7 cellular contexts compared by ENCODE assay signal in the genomic region with DNA sequence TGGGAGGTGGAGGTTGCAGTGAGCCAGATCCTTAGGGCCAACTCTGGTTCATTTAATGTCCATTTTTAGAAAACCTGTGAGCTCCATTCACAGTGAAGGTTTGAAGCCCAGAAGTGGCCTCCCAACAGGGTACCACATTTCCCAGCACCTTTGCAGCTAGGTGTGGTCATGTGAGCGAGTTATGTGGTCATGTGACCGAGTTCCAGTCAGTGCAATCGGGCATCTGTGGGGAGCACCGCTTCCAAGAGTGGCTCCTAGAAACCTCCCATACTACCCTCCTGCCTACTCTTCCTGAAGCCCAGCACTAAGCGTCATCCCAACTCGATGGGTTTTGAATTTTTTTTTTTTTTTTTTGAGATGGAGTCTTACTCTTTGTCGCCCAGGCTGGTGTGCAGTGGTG. TPM values are rescaled to one million over a fixed set of nuclear protein-coding genes. Genes with fewer than 3 reads are reported as not detected.
DNase-seq lines count a peak whose midpoint lies in the region; FAIRE-seq and TF ChIP-seq lines count a peak whose summit lies in the region.

No MANE protein-coding gene starts in this region.

- CTCF ChIA-PET in endothelial cell of umbilical vein (lab: Charles Lee), result interaction anchor here (1.0 to 12.8 kb wide), 4 partner anchors 8 to 223 kb away, joined by 3 to 229 read pairs (median 58); no protein-coding TSS in a partner anchor

- H3K9me3 Mint-ChIP-seq in HFFc6, result no peaks in the 10 kb centered on the region

- H3K27ac ChIP-seq in OCI-LY3 (ENCODE audit: low read length), result no peak overlapping the region; the same call in 1 of the 2 replicates
- peak overlapping the region; percentile 96 for H3K27ac ChIP-seq in endothelial cell of umbilical vein (ENCODE audit: insufficient read depth, low read depth, low read length)
- H3K27ac ChIP-seq in skeletal muscle tissue (ENCODE audit: low read depth, low read length), result peak overlapping the region; percentile 93

- H3K4me3 Mint-ChIP-seq in HFFc6, result no peak overlapping the region

- TF ChIP-seq POLR2A in endothelial cell of umbilical vein (IDR thresholded peaks at IDR 0.05; ENCODE audit: low read depth, low read length), result no peak

- BruUV-seq in endothelial cell of umbilical vein (replicated peaks; lab: Mats Ljungman, UMichigan), result no TSS peak

- H2AFZ ChIP-seq in OCI-LY3 (ENCODE audit: low read depth, low read length), result no peak overlapping the region; the same call in 1 of the 2 replicates
- no peak overlapping the region for H2AFZ ChIP-seq in endothelial cell of umbilical vein (ENCODE audit: low read depth, low read length)

- H3K4me1 ChIP-seq in OCI-LY3 (ENCODE audit: low read length) (peaks cover 12% of the 10 kb centered on the region), endothelial cell of umbilical vein (ENCODE audit: control insufficient read depth, extremely low read depth, insufficient read depth, low read length) (peaks cover 32% of the 10 kb centered on the region), skeletal muscle tissue (ENCODE audit: control insufficient read depth in 3 of 3, insufficient read depth in 3 of 3, low read length in 3 of 3) (peaks cover 19 to 33% (median 31%) of the 10 kb centered on the region in 3 donors)

- H3K9ac ChIP-seq in OCI-LY3 (ENCODE audit: low read length), result 0 out of 2 replicates have a peak overlapping the region, but pooled peaks have one; percentile 94
- peak overlapping the region; percentile 98 for H3K9ac ChIP-seq in endothelial cell of umbilical vein (replicated peaks; ENCODE audit: extremely low read depth, insufficient read depth, low read length)
- H3K9ac ChIP-seq in skeletal muscle tissue (ENCODE audit: low read depth in 1 of 3, low read length in 3 of 3), result peak overlapping the region in 2 of 3 donors; percentile 80 to 98

- H3K27me3 ChIP-seq in OCI-LY3 (ENCODE audit: low read depth, low read length) (no peaks in the 10 kb centered on the region), endothelial cell of umbilical vein (ENCODE audit: control insufficient read depth in 2 of 2, insufficient read depth in 2 of 2, low read length in 2 of 2) (no peaks in the 10 kb centered on the region), skeletal muscle tissue (ENCODE audit: control insufficient read depth in 3 of 3, insufficient read depth in 3 of 3, low read length in 3 of 3) (no peaks in the 10 kb centered on the region)

- DNase-seq in HFFc6, result no peak
- no peak for DNase-seq in endothelial cell of umbilical vein (ENCODE audit: low read depth, low spot score)
- no peak for DNase-seq in NCI-H1092 (lab: John Stamatoyannopoulos, UW)
- no peak for DNase-seq in DMS 273 (lab: John Stamatoyannopoulos, UW; ENCODE audit: unreplicated experiment)
- DNase-seq in medulla oblongata (ENCODE audit: extremely low spot score), result no peak

- H3K36me3 Mint-ChIP-seq in HFFc6 (ENCODE audit: low read depth), result no peaks in the 10 kb centered on the region

- TF ChIP-seq CTCF in HFFc6 (IDR thresholded peaks at IDR 0.05) (no peak), OCI-LY3 (IDR thresholded peaks at IDR 0.05; ENCODE audit: low read depth, low read length) (no peak), endothelial cell of umbilical vein (IDR thresholded peaks at IDR 0.05; ENCODE audit: extremely low read depth in 1 of 2, insufficient read depth in 1 of 2, low read depth in 1 of 2, low read length in 2 of 2) (no peak)

- peak overlapping the region; percentile 93; the same call in 1 of the 2 replicates for H3K27ac Mint-ChIP-seq in HFFc6

- dilution Hi-C loops in endothelial cell of umbilical vein (cut with MboI; ENCODE audit: extremely low pct_ligation_motif_present, low sequenced_read_pairs), result no loop called here

- H3K36me3 ChIP-seq in OCI-LY3 (replicated peaks; ENCODE audit: low read depth, low read length) (peaks cover 8% of the 10 kb centered on the region), endothelial cell of umbilical vein (ENCODE audit: control insufficient read depth in 2 of 2, extremely low read depth in 1 of 2, insufficient read depth in 2 of 2, low read length in 2 of 2) (peaks cover 0 to 6% of the 10 kb centered on the region in 2 experiments), skeletal muscle tissue (ENCODE audit: control insufficient read depth in 3 of 3, insufficient read depth in 3 of 3, low read length in 3 of 3) (peaks cover 2 to 4% (median 3%) of the 10 kb centered on the region in 3 donors)

- H3K9me1 ChIP-seq in endothelial cell of umbilical vein (replicated peaks; ENCODE audit: control insufficient read depth, extremely low read depth, insufficient read depth, low read length), result no peaks in the 10 kb centered on the region

- H3K4me2 ChIP-seq in OCI-LY3 (ENCODE audit: low read length) (peak overlapping the region; percentile 85), endothelial cell of umbilical vein (ENCODE audit: insufficient read depth, low read length) (no peak overlapping the region)

- H3K79me2 ChIP-seq in OCI-LY3 (ENCODE audit: low read length), result no peaks in the 10 kb centered on the region
- no peaks in the 10 kb centered on the region for H3K79me2 ChIP-seq in endothelial cell of umbilical vein (ENCODE audit: control insufficient read depth, insufficient read depth, low read length)

- H3K4me1 Mint-ChIP-seq in HFFc6 (ENCODE audit: low read depth), result peaks cover 27% of the 10 kb centered on the region

- intact Hi-C loops in endothelial cell of umbilical vein (cut with micrococcal nuclease), result no loop called here

- no peak for FAIRE-seq in endothelial cell of umbilical vein (lab: Jason Lieb, UNC)

- no peaks in the 10 kb centered on the region for H3K27me3 Mint-ChIP-seq in HFFc6 (ENCODE audit: insufficient read depth)

- H3K9me3 ChIP-seq in OCI-LY3 (ENCODE audit: insufficient read depth, low read length) (no peaks in the 10 kb centered on the region), endothelial cell of umbilical vein (replicated peaks; ENCODE audit: control insufficient read depth, insufficient read depth, low read length) (no peaks in the 10 kb centered on the region), skeletal muscle tissue (ENCODE audit: control insufficient read depth in 3 of 3, low read length in 3 of 3) (no peaks in the 10 kb centered on the region)

- POLR2A ChIA-PET in endothelial cell of umbilical vein (lab: Charles Lee), result interaction anchor here (0.7 to 1.8 kb wide), 7 partner anchors 11 to 252 kb away, joined by 3 to 17 read pairs (median 7); a partner anchor contains a TSS

- H3K4me3 ChIP-seq in OCI-LY3 (ENCODE audit: low read length) (peak overlapping the region; percentile 95; the same call in 1 of the 2 replicates), endothelial cell of umbilical vein (replicated peaks in 1 of 3; ENCODE audit: insufficient read depth in 1 of 3, low read depth in 1 of 3, low read length in 3 of 3) (no peak overlapping the region), skeletal muscle tissue (ENCODE audit: low read length in 3 of 3) (peak overlapping the region; percentile 71 to 94 (median 88))

- H4K20me1 ChIP-seq in OCI-LY3 (ENCODE audit: insufficient read depth, low read length) (no peaks in the 10 kb centered on the region), endothelial cell of umbilical vein (replicated peaks; ENCODE audit: control insufficient read depth, extremely low read depth, insufficient read depth, low read length) (no peaks in the 10 kb centered on the region)

TF ChIP-seq in endothelial cell of umbilical vein, 7 proteins besides CTCF, POLR2A, EP300 and RAD21:
- no peak for TF ChIP-seq JUN (IDR thresholded peaks at IDR 0.05; ENCODE audit: borderline replicate concordance, insufficient read depth, insufficient read length, low read depth)

RNA-seq across cellular contexts. Expression of a gene that starts 0.7 kb away (rescaled TPM):
- total RNA-seq in HFFc6 (2021; fragmentation: NEBNext Ultra II Directional; extraction: Animal tissue kit (Norgen Biotek cat#: 25700)), result 1 to 10 TPM; 3.8 to 5.3 (median 4.8) TPM
- total RNA-seq in endothelial cell of umbilical vein (32.6 and 63.4 TPM in 2 replicates), skeletal muscle tissue (33.9 TPM)
- 53.1 and 84.3 TPM in 2 replicates for polyA plus RNA-seq in endothelial cell of umbilical vein
- polyA plus RNA-seq in endothelial cell of umbilical vein (2011; cell fraction: cytosol; rRNA removed), result 26.2 and 38.9 TPM in 2 replicates
- polyA plus RNA-seq in endothelial cell of umbilical vein (2011; cell fraction: nucleus; rRNA removed), result 81.3 and 144 TPM in 2 replicates
- polyA plus RNA-seq in endothelial cell of umbilical vein (2012), result 42.9 and 60.7 TPM in 2 replicates
- 88.6 and 91.1 TPM in 2 replicates for polyA minus RNA-seq in endothelial cell of umbilical vein
- 3.0 TPM for polyA minus RNA-seq in endothelial cell of umbilical vein (2011; cell fraction: cytosol; rRNA and poly(A)+ RNA removed)
- polyA minus RNA-seq in endothelial cell of umbilical vein (2011; cell fraction: nucleus; rRNA and poly(A)+ RNA removed), result 50.4 and 61.1 TPM in 2 replicates

RNA-seq across cellular contexts. Expression of a gene that starts 58.9 kb away (rescaled TPM):
- total RNA-seq in HFFc6 (2021; fragmentation: NEBNext Ultra II Directional; extraction: Animal tissue kit (Norgen Biotek cat#: 25700)), result 10 to 100 TPM; 25.9 to 55.8 (median 48.1) TPM
- total RNA-seq in endothelial cell of umbilical vein (94.7 and 100 TPM in 2 replicates), skeletal muscle tissue (14.6 TPM)
- 64.0 and 68.2 TPM in 2 replicates for polyA plus RNA-seq in endothelial cell of umbilical vein
- 57.2 and 61.2 TPM in 2 replicates for polyA plus RNA-seq in endothelial cell of umbilical vein (2011; cell fraction: cytosol; rRNA removed)
- 263 and 287 TPM in 2 replicates for polyA plus RNA-seq in endothelial cell of umbilical vein (2011; cell fraction: nucleus; rRNA removed)
- 50.6 and 62.2 TPM in 2 replicates for polyA plus RNA-seq in endothelial cell of umbilical vein (2012)
- polyA minus RNA-seq in endothelial cell of umbilical vein, result 80.2 and 82.9 TPM in 2 replicates
- 34.8 TPM for polyA minus RNA-seq in endothelial cell of umbilical vein (2011; cell fraction: cytosol; rRNA and poly(A)+ RNA removed)
- polyA minus RNA-seq in endothelial cell of umbilical vein (2011; cell fraction: nucleus; rRNA and poly(A)+ RNA removed), result 69.1 and 88.4 TPM in 2 replicates

RNA-seq across cellular contexts. Expression of a gene that starts 59.2 kb away (rescaled TPM):
- total RNA-seq in HFFc6 (2021; fragmentation: NEBNext Ultra II Directional; extraction: Animal tissue kit (Norgen Biotek cat#: 25700)), result 1 to 10 TPM; 5.6 to 7.2 (median 5.9) TPM
- total RNA-seq in endothelial cell of umbilical vein (7.4 and 8.6 TPM in 2 replicates), skeletal muscle tissue (1.6 TPM)
- 1.0 and 1.2 TPM in 2 replicates for polyA plus RNA-seq in endothelial cell of umbilical vein
- polyA plus RNA-seq in endothelial cell of umbilical vein (2011; cell fraction: cytosol; rRNA removed), result 1.1 and 1.7 TPM in 2 replicates
- polyA plus RNA-seq in endothelial cell of umbilical vein (2011; cell fraction: nucleus; rRNA removed), result 1.6 and 1.8 TPM in 2 replicates
- polyA plus RNA-seq in endothelial cell of umbilical vein (2012), result 5.0 and 6.9 TPM in 2 replicates
- polyA minus RNA-seq in endothelial cell of umbilical vein, result 1.1 and 1.3 TPM in 2 replicates
- polyA minus RNA-seq in endothelial cell of umbilical vein (2011; cell fraction: cytosol; rRNA and poly(A)+ RNA removed), result 3.3 TPM
- 1.8 TPM in 2 replicates for polyA minus RNA-seq in endothelial cell of umbilical vein (2011; cell fraction: nucleus; rRNA and poly(A)+ RNA removed)

Comparison
In these comparisons a context has a peak if more than half of its experiments do, and no peak if none do; other contexts are left out.
1. H3K4me3 ChIP-seq: peak in OCI-LY3 (single experiment) and skeletal muscle tissue (3 of 3); none in endothelial cell of umbilical vein (0 of 3).
2. Peak in every context shown above with its lines, with median percentiles within 50 percentile points of each other: H3K9ac ChIP-seq.